ENCODE assay signal across 16 cellular contexts in the genomic region with DNA sequence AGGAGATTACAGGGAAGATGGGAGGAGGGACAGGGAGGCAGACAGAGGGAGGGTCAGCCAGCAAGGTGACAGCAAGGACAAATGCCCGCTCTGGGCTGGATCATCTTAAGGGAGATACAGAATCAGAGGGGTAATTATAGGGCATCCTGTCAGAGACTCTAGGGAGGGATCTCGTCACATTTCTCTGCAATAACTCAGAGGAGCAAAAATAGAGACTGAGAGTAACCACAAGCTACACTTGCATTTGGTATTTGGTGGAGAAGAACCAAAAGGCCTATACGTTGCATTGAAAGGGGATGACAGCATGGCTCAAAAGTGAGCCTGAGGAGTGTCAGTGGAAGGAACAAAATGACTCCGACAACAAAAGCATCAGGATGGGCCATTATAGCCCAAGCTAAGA.
A peak's percentile ranks its signal among the peaks of the same experiment; 100 is the strongest.
DNase-seq lines count a peak whose midpoint lies in the region; TF ChIP-seq lines count a peak whose summit lies in the region.
"Had no signal": no experiment of that assay in that cellular context is flagged by ENCODE, and none has a peak within 500 bp of the region (broad histone marks: within the 10 kb centered on the region; RNA-seq: fewer than 3 reads in every experiment).

No MANE protein-coding gene starts in this region.

- H3K27ac Mint-ChIP-seq in glutamatergic neuron (ENCODE audit: unreplicated experiment): peak overlapping the region; percentile 80
- H3K27ac Mint-ChIP-seq: CD8-positive, alpha-beta memory T cell; HFFc6 had no signal

- H4K20me1 ChIP-seq in BLaER1: no peaks in the 10 kb centered on the region

- H3K9me3 Mint-ChIP-seq in glutamatergic neuron (ENCODE audit: unreplicated experiment): no peaks in the 10 kb centered on the region

- no peak overlapping the region for H3K9ac ChIP-seq in BLaER1

- peaks cover 27% of the 10 kb centered on the region for H3K4me1 ChIP-seq in BLaER1
- H3K4me1 ChIP-seq: BE2C, Caco-2 had no signal

- H3K4me1 Mint-ChIP-seq in glutamatergic neuron (ENCODE audit: low read depth, unreplicated experiment): peaks cover 29% of the 10 kb centered on the region
- H3K4me1 Mint-ChIP-seq: CD8-positive, alpha-beta memory T cell had no signal

- H3K4me3 Mint-ChIP-seq in glutamatergic neuron (ENCODE audit: unreplicated experiment): peak overlapping the region; percentile 10
- H3K4me3 Mint-ChIP-seq: CD8-positive, alpha-beta memory T cell; HFFc6 had no signal

- in situ Hi-C loops in ACHN (cut with HindIII; ENCODE audit: low pct_ligation_motif_present, low pct_unique_long_range_greater_than_20kb, low sequenced_read_pairs): no loop called here

- H3K36me3 ChIP-seq in BLaER1: no peaks in the 10 kb centered on the region
- H3K36me3 ChIP-seq: BE2C had no signal

- no peaks in the 10 kb centered on the region for H3K36me3 Mint-ChIP-seq in glutamatergic neuron (ENCODE audit: unreplicated experiment)
- H3K36me3 Mint-ChIP-seq: CD8-positive, alpha-beta memory T cell had no signal

- no peaks in the 10 kb centered on the region for H3K9me3 ChIP-seq in BLaER1
- H3K9me3 ChIP-seq: BE2C, Caco-2 had no signal

- H3K27me3 Mint-ChIP-seq in glutamatergic neuron (ENCODE audit: unreplicated experiment): peaks cover 4% of the 10 kb centered on the region
- H3K27me3 Mint-ChIP-seq: CD8-positive, alpha-beta memory T cell had no signal

- no peak overlapping the region for H3K4me3 ChIP-seq in BLaER1

- no peak overlapping the region for H3K27ac ChIP-seq in BLaER1

- peak; percentile 29 for DNase-seq in RPMI7951 (ENCODE audit: low read depth)
- DNase-seq in glutamatergic neuron: peak; percentile 27
- DNase-seq in retina: peak; percentile 49
- DNase-seq in NCI-H2196 treated with DMSO at 0.1 percent for 48 hours (lab: John Stamatoyannopoulos, UW; ENCODE audit: unreplicated experiment): no peak
- no peak for DNase-seq in NCI-H2196 (lab: John Stamatoyannopoulos, UW; ENCODE audit: unreplicated experiment)
- DNase-seq in ACHN: no peak
- DNase-seq in LoVo (ENCODE audit: low spot score): no peak
- DNase-seq: 8988T; BE2C; Caco-2; CD8-positive, alpha-beta memory T cell; DND-41; GDM1; HCEC 1CT; HFFc6 had no signal

- peak overlapping the region; percentile 56 for H3K4me2 ChIP-seq in BLaER1

- TF ChIP-seq CTCF in glutamatergic neuron (IDR thresholded peaks at IDR 0.05; ENCODE audit: partially characterized antibody, unreplicated experiment): no peak

- H3K27me3 ChIP-seq in BLaER1: no peaks in the 10 kb centered on the region
- H3K27me3 ChIP-seq: BE2C had no signal

Comparison
In these comparisons a context has a peak if more than half of its experiments do, and no peak if none do; other contexts are left out.
1. DNase-seq: peak in RPMI7951 (single experiment), glutamatergic neuron (single experiment) and retina (single experiment); none in NCI-H2196 treated with DMSO at 0.1 percent for 48 hours (single experiment), NCI-H2196 (single experiment), ACHN (single experiment) and LoVo (single experiment).